Comparison of ENCODE assay signal across 9 cellular contexts in the genomic region with DNA sequence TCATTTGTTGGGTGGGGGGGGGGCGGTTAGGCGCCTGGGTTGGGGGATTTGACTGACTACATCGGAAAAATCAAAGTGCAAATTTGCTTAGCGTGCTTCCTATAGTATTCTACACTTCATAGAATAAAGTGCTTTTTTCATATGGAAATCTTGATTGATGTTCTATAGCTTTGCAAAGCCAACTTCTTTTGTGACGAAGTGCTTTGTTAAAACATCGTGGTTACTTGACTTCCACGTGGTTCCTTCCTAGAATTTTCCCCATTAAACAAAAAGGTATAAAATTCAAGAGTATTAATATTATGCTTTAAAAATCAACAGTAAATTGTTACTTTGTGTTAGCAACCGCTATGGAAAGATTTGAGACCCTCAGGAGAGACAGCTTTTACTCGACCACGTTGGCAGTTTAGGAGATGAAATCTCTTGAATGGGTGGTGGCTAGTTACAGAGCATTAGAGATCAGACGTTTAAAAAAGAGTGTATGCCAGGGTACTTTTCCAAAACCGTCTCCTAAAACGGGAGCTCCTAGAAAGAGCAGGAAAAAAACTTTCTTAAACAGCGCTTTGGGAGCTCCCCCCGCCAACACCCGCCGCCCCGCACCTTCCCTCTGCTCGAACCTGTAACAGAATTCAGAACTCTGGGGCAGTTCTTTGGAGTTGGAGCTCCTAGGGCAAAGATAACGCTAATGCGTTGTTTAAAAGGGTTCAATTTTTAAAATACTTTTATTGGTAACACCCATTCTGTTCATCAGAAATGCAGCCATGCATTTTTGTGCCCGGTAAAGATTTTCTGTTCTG. TPM values are rescaled to one million over a fixed set of nuclear protein-coding genes. Genes with fewer than 3 reads are reported as not detected.
A peak's percentile ranks its signal among the peaks of the same experiment; 100 is the strongest.
DNase-seq lines count a peak whose midpoint lies in the region; ATAC-seq lines count a peak whose summit lies in the region.
"Had no signal": no experiment of that assay in that cellular context is flagged by ENCODE, and none has a peak within 500 bp of the region (broad histone marks: within the 10 kb centered on the region; RNA-seq: fewer than 3 reads in every experiment).

No MANE protein-coding gene starts in this region.

- 3 to 14% (median 3%) methylated on average over 22 of the region's 22 CpGs for WGBS in adipose tissue, 3 donors

- no peak for ATAC-seq in stimulated activated naive B cell treated with anti-CD40 and anti-IgM and Interleukin-4, amounts not matched to agents 10 μg/mL and 1 μg/mL and 100 μg/mL, for 72 hours (replicated peaks)
- no peak for ATAC-seq in HG03432 (IDR thresholded peaks at IDR 0.05; ENCODE audit: unreplicated experiment)
- ATAC-seq in HG03159 (IDR thresholded peaks at IDR 0.05; ENCODE audit: unreplicated experiment) = no peak
- no peak for ATAC-seq in GM18858 (IDR thresholded peaks at IDR 0.05; ENCODE audit: unreplicated experiment)
- ATAC-seq: K562 had no signal

- H3K27me3 Mint-ChIP-seq in stimulated activated naive B cell treated with anti-CD40 and anti-IgM and Interleukin-4, amounts not matched to agents 10 μg/mL and 1 μg/mL and 100 μg/mL, for 72 hours = peaks cover 35 to 50% of the 10 kb centered on the region in 2 donors

- DNase-seq in stimulated activated naive B cell treated with anti-CD40 and anti-IgM and Interleukin-4, amounts not matched to agents 10 μg/mL and 1 μg/mL and 100 μg/mL, for 72 hours = no peak
- no peak for DNase-seq in DMS79 treated with DMSO at 0.1 percent for 48 hours (lab: John Stamatoyannopoulos, UW)

- no peak overlapping the region for H3K27ac Mint-ChIP-seq in stimulated activated naive B cell treated with anti-CD40 and anti-IgM and Interleukin-4, amounts not matched to agents 10 μg/mL and 1 μg/mL and 100 μg/mL, for 72 hours

- H3K27me3 ChIP-seq in HUES48 (ENCODE audit: control insufficient read depth, insufficient read depth, low read length) = no peaks in the 10 kb centered on the region
- H3K27me3 ChIP-seq in iPS-18a (ENCODE audit: control insufficient read depth, insufficient read depth, low read length) = no peaks in the 10 kb centered on the region

- no peaks in the 10 kb centered on the region for H3K36me3 Mint-ChIP-seq in stimulated activated naive B cell treated with anti-CD40 and anti-IgM and Interleukin-4, amounts not matched to agents 10 μg/mL and 1 μg/mL and 100 μg/mL, for 72 hours

- no peaks in the 10 kb centered on the region for H3K9me3 Mint-ChIP-seq in stimulated activated naive B cell treated with anti-CD40 and anti-IgM and Interleukin-4, amounts not matched to agents 10 μg/mL and 1 μg/mL and 100 μg/mL, for 72 hours

- peak overlapping the region; percentile 98 for H3K27ac ChIP-seq in HUES48 (ENCODE audit: low read depth, low read length)
- peak overlapping the region; percentile 72 for H3K27ac ChIP-seq in adipose tissue (ENCODE audit: low read depth, low read length)
- H3K27ac ChIP-seq in iPS-18a (ENCODE audit: low read length) = peak overlapping the region; percentile 92

- peaks cover 6 to 21% of the 10 kb centered on the region in 2 donors for H3K4me1 Mint-ChIP-seq in stimulated activated naive B cell treated with anti-CD40 and anti-IgM and Interleukin-4, amounts not matched to agents 10 μg/mL and 1 μg/mL and 100 μg/mL, for 72 hours

- H3K36me3 ChIP-seq in HUES48 (ENCODE audit: control insufficient read depth, insufficient read depth, low read length) = peaks cover 18% of the 10 kb centered on the region
- H3K36me3 ChIP-seq in iPS-18a (ENCODE audit: control insufficient read depth, low read depth, low read length) = peaks cover 11% of the 10 kb centered on the region

- H3K9ac ChIP-seq in HUES48 (ENCODE audit: low read depth, low read length) (peak overlapping the region; percentile 97), iPS-18a (ENCODE audit: low read length) (peak overlapping the region; percentile 100)

- H3K4me3 ChIP-seq in HUES48 (ENCODE audit: low read depth, low read length) (peak overlapping the region; percentile 87), iPS-18a (ENCODE audit: low read length) (peak overlapping the region; percentile 100)
- H3K4me3 ChIP-seq: K562 had no signal

- H3K4me3 Mint-ChIP-seq in stimulated activated naive B cell treated with anti-CD40 and anti-IgM and Interleukin-4, amounts not matched to agents 10 μg/mL and 1 μg/mL and 100 μg/mL, for 72 hours = peak overlapping the region; percentile 64 to 85

- H3K9me3 ChIP-seq in HUES48 (ENCODE audit: control insufficient read depth, insufficient read depth, low read length) (no peaks in the 10 kb centered on the region), iPS-18a (ENCODE audit: control insufficient read depth, low read depth, low read length) (no peaks in the 10 kb centered on the region)

- peaks cover 37% of the 10 kb centered on the region for H3K4me1 ChIP-seq in HUES48 (ENCODE audit: control insufficient read depth, insufficient read depth, low read length)
- peaks cover 46% of the 10 kb centered on the region for H3K4me1 ChIP-seq in iPS-18a (ENCODE audit: control insufficient read depth, low read depth, low read length)

RNA-seq across cellular contexts. Expression of gene GJA1, which starts 0.9 kb away (rescaled TPM):
- polyA plus RNA-seq in adipose tissue = 100 to 1,000 TPM in 1 of 3 donors, 10 to 100 TPM in 2; 10.8 to 125 (median 35.4) TPM
